9 cellular contexts compared by ENCODE assay signal in the genomic region with DNA sequence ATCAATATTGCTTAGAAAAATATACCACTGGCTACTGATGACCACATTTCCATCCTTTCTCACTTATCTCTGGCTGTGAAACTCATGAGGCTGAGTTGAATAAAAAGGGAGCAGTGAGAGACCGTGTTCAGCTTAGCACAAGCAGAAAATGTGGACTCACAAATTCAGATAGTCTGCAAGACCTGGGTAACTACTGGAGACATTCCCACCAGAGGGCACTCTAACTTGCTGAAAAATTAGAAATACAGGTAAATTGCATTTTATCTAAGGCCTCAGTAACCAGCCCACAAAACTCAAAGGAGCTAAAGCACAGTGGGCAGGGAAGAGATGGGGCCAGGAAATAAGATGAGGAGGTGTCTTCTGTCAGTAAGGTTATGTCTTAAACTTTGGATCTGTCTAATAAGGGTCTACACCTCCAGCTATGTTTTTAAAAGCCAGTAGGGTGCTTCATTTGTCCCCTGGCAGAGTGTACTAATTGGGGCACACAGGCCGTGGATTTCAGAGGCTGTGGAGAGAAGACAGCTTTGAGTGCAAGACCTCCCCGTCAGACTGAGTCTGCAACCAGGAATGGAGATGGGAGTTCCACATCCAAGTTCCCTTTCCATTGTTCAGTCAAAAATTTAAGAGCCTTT. TPM values are rescaled to one million over a fixed set of nuclear protein-coding genes. Genes with fewer than 3 reads are reported as not detected.
A peak's percentile ranks its signal among the peaks of the same experiment; 100 is the strongest.
DNase-seq lines count a peak whose midpoint lies in the region; ATAC-seq, FAIRE-seq and TF ChIP-seq lines count a peak whose summit lies in the region.
"Had no signal": no experiment of that assay in that cellular context is flagged by ENCODE, and none has a peak within 500 bp of the region (broad histone marks: within the 10 kb centered on the region; RNA-seq: fewer than 3 reads in every experiment).

No MANE protein-coding gene starts in this region.

- H3K36me3 Mint-ChIP-seq in T-cell: no peaks in the 10 kb centered on the region

- ATAC-seq in T-cell (replicated peaks in 1 of 4) (peak in 2 of 4 experiments; percentile 59 to 60), pancreas (peak in 3 of 4 donors; percentile 72 to 81 (median 76)), GM21447 (IDR thresholded peaks at IDR 0.05; ENCODE audit: unreplicated experiment) (no peak)

- H3K4me3 ChIP-seq in esophagus squamous epithelium: no peak overlapping the region
- H3K4me3 ChIP-seq in pancreas: no peak overlapping the region

- 29 to 42% methylated on average over 3 of the region's 3 CpGs for WGBS in esophagus squamous epithelium, 2 donors
- WGBS in pancreas, 2 donors: 20 to 21% methylated on average over 3 of the region's 3 CpGs

- FAIRE-seq in GM18507 (lab: Jason Lieb, UNC) (peak; percentile 69), pancreas (lab: Jason Lieb, UNC) (no peak)

- no peak for TF ChIP-seq POLR2A in esophagus squamous epithelium (IDR thresholded peaks at IDR 0.05)

- H3K9me3 ChIP-seq in esophagus squamous epithelium: no peaks in the 10 kb centered on the region
- H3K9me3 ChIP-seq in pancreas: no peaks in the 10 kb centered on the region

- DNase-seq in COLO668 (lab: John Stamatoyannopoulos, UW; ENCODE audit: unreplicated experiment) (peak; percentile 12), GM18507 (ENCODE audit: extremely low spot score, insufficient read length, low read depth) (no peak), NCI-H1092 (lab: John Stamatoyannopoulos, UW) (peak; percentile 39), T-cell (peak in 20 of 34 experiments; percentile 4 to 34 (median 11)), esophagus squamous epithelium (lab: John Stamatoyannopoulos, UW) (no peak), pancreas (peak in 2 of 6 donors; percentile 12 to 49), COLO829 (ENCODE audit: low spot score) (no peak)

- peaks cover 0 to 22% (median 0%) of the 10 kb centered on the region in 4 donors for H3K27me3 ChIP-seq in esophagus squamous epithelium
- no peaks in the 10 kb centered on the region for H3K27me3 ChIP-seq in pancreas

- no peaks in the 10 kb centered on the region for H3K9me3 Mint-ChIP-seq in T-cell
- H3K9me3 Mint-ChIP-seq: T-helper 1 cell treated with Interleukin-12 subunit alpha and Interleukin-12 subunit beta and Interleukin-4 antibody, amounts not matched to agents 30 μg/mL and 1 μg/mL, for 36 hours had no signal

- H3K4me1 ChIP-seq in esophagus squamous epithelium (peaks cover 0 to 8% (median 0%) of the 10 kb centered on the region in 3 donors), pancreas (no peaks in the 10 kb centered on the region)

- no peak overlapping the region for H3K27ac Mint-ChIP-seq in T-cell
- H3K27ac Mint-ChIP-seq: T-helper 1 cell treated with Interleukin-12 subunit alpha and Interleukin-12 subunit beta and Interleukin-4 antibody, amounts not matched to agents 30 μg/mL and 1 μg/mL, for 36 hours had no signal

- POLR2A ChIA-PET in T-cell (lab: Charles Lee): no interaction called here

- H3K27ac ChIP-seq in esophagus squamous epithelium (no peak overlapping the region), pancreas (no peak overlapping the region)

- CTCF ChIA-PET in T-cell (lab: Charles Lee): interaction anchor here (0.7 to 9.2 kb wide), 22 partner anchors 9 to 406 kb away, joined by 3 to 338 read pairs (median 4); a partner anchor contains a TSS

- no peak overlapping the region for H3K4me3 Mint-ChIP-seq in T-cell
- H3K4me3 Mint-ChIP-seq: T-helper 1 cell treated with Interleukin-12 subunit alpha and Interleukin-12 subunit beta and Interleukin-4 antibody, amounts not matched to agents 30 μg/mL and 1 μg/mL, for 36 hours had no signal

- peaks cover 11 to 29% of the 10 kb centered on the region in 2 donors for H3K27me3 Mint-ChIP-seq in T-cell

- H3K36me3 ChIP-seq in esophagus squamous epithelium (no peaks in the 10 kb centered on the region), pancreas (no peaks in the 10 kb centered on the region)

- intact Hi-C loops in esophagus squamous epithelium (cut with DNase I) (no loop called here), pancreas (cut with DNase I) (loop anchor here (5.0 to 10.0 kb wide), 3 partner anchors 207 to 391 kb away; no protein-coding TSS in a partner anchor)

- H3K4me1 Mint-ChIP-seq in T-cell: peaks cover 0 to 3% (median 0%) of the 10 kb centered on the region in 3 donors

- peak in 5 of 6 experiments; percentile 10 to 55 (median 39) for TF ChIP-seq CTCF in esophagus squamous epithelium (IDR thresholded peaks at IDR 0.05)
- TF ChIP-seq CTCF in pancreas (IDR thresholded peaks at IDR 0.05): peak in 3 of 4 donors; percentile 11 to 29 (median 23)

RNA-seq across cellular contexts. Expression of a gene that starts 8.7 kb away (rescaled TPM):
- total RNA-seq in T-cell (10 to 100 TPM; 14.8 to 21.9 (median 18.3) TPM), esophagus squamous epithelium (10 to 100 TPM; 33.7 to 83.7 (median 48.3) TPM), pancreas (10 to 100 TPM; 11.3 to 21.2 (median 16.3) TPM)
- polyA plus RNA-seq in pancreas: 10 to 100 TPM; 12.6 to 29.5 TPM

RNA-seq across cellular contexts. Expression of a gene that starts 29.2 kb away (rescaled TPM):
- total RNA-seq in T-cell (10 to 100 TPM; 14.8 to 28.3 (median 16.8) TPM), esophagus squamous epithelium (10 to 100 TPM; 12.2 to 19.8 (median 16.0) TPM), pancreas (1 to 10 TPM; 4.3 to 9.0 (median 4.8) TPM)
- 1 to 10 TPM; 3.0 to 5.5 TPM for polyA plus RNA-seq in pancreas

RNA-seq across cellular contexts. Expression of a gene that starts 29.5 kb away (rescaled TPM):
- total RNA-seq in T-cell (10 to 100 TPM; 19.1 to 41.8 (median 33.5) TPM), esophagus squamous epithelium (1 to 10 TPM; 1.1 to 5.3 (median 2.0) TPM), pancreas (10 to 100 TPM in 1 of 6 donors, 1 to 10 TPM in 5; 3.5 to 10.7 (median 6.9) TPM)
- polyA plus RNA-seq in pancreas: 10 to 100 TPM in 1 of 2 donors, 1 to 10 TPM in 1; 5.1 to 14.4 TPM

RNA-seq across cellular contexts. Expression of a gene that starts 53.8 kb away (rescaled TPM):
- total RNA-seq in T-cell (not detected), esophagus squamous epithelium (not detected), pancreas (under 1 TPM in 2 of 6 donors, not detected in 4; 0.03 to 0.04 TPM)
- polyA plus RNA-seq in pancreas: under 1 TPM in 1 of 2 donors, not detected in 1; 0.04 TPM

RNA-seq across cellular contexts. Expression of a gene that starts 55.6 kb away (rescaled TPM):
- total RNA-seq in T-cell (10 to 100 TPM; 14.0 to 27.1 (median 19.3) TPM), esophagus squamous epithelium (10 to 100 TPM in 1 of 4 donors, 1 to 10 TPM in 3; 6.5 to 10.4 (median 8.4) TPM), pancreas (10 to 100 TPM in 1 of 6 donors, 1 to 10 TPM in 5; 2.1 to 10.6 (median 4.1) TPM)
- polyA plus RNA-seq in pancreas: 1 to 10 TPM; 2.4 to 4.0 TPM

Comparison
In these comparisons a context has a peak if more than half of its experiments do, and no peak if none do; other contexts are left out.
1. DNase-seq: peak in COLO668 (single experiment), NCI-H1092 (single experiment) and T-cell (20 of 34); none in GM18507 (single experiment), esophagus squamous epithelium (single experiment) and COLO829 (single experiment).